ENCODE assay signal across 10 cellular contexts in genomic region chr15:73691398-73691797, GRCh38. TPM values are rescaled to one million over a fixed set of nuclear protein-coding genes. Genes with fewer than 3 reads are reported as not detected.
DNase-seq lines count a peak whose midpoint lies in the region; ATAC-seq and FAIRE-seq lines count a peak whose summit lies in the region.
"Had no signal": no experiment of that assay in that cellular context is flagged by ENCODE, and none has a peak within 500 bp of the region (broad histone marks: within the 10 kb centered on the region; RNA-seq: fewer than 3 reads in every experiment).

No MANE protein-coding gene starts in this region.

- peak; percentile 74 for ATAC-seq in esophagus mucosa
- no peak for ATAC-seq in GM18520 (IDR thresholded peaks at IDR 0.05; ENCODE audit: unreplicated experiment)

- DNase-seq in AG08396 (ENCODE audit: low spot score) (peak; percentile 76), NCI-H2227 (lab: John Stamatoyannopoulos, UW; ENCODE audit: unreplicated experiment) (peak; percentile 44), midbrain (lab: John Stamatoyannopoulos, UW) (peak; percentile 27), 8988T (no peak), frontal cortex (ENCODE audit: low spot score in 2 of 2) (no peak), NCI-H2196 (lab: John Stamatoyannopoulos, UW; ENCODE audit: unreplicated experiment) (no peak)
- DNase-seq: activated naive CD4-positive, alpha-beta T cell treated with anti-CD3 and anti-CD28 coated beads, Interleukin-2, amount 10 ng/mL, durations not matched to agents 7 days and 5 days; Caco-2 had no signal

- no peak for FAIRE-seq in frontal cortex (lab: Jason Lieb, UNC)

RNA-seq across cellular contexts. Expression of gene CD276, which starts 7.2 kb away (rescaled TPM):
- total RNA-seq in esophagus mucosa (14.7 TPM), frontal cortex (24.9 TPM)

RNA-seq across cellular contexts. Expression of gene NPTN, which starts 58.2 kb away (rescaled TPM):
- total RNA-seq in esophagus mucosa (69.7 TPM), frontal cortex (106 TPM)

Comparison
In these comparisons a context has a peak if more than half of its experiments do, and no peak if none do; other contexts are left out.
1. DNase-seq: peak in AG08396 (single experiment), NCI-H2227 (single experiment) and midbrain (single experiment); none in 8988T (single experiment), frontal cortex (0 of 2) and NCI-H2196 (single experiment).